In the genomic region with DNA sequence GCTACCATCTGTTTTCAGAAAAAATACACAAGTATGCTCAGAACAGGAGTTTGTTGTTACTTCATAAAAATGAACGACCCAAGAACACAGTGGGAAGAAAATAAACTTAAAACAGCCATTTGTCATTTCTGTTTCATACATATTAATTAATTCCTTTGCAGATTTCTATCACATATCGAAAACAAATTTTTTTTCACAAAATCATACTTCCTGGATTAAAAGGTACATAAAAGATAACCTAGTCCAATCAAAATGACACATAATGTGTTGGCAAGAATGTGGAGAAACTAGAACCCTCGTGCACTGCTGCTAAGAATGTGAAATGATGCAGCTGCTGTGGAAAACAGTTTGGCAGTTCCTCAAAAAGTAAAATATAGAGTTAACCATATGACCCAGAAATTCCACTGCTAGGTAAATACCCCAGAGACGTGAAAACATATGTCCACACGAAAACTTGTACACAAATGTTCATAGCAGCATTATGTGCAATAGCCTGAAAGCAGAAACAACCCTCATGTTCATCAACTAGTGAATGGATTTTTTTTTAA, we compare ENCODE assay signal across 18 cellular contexts. TPM values are rescaled to one million over a fixed set of nuclear protein-coding genes. Genes with fewer than 3 reads are reported as not detected.
DNase-seq lines count a peak whose midpoint lies in the region; ATAC-seq and TF ChIP-seq lines count a peak whose summit lies in the region.
"Had no signal": no experiment of that assay in that cellular context is flagged by ENCODE, and none has a peak within 500 bp of the region (broad histone marks: within the 10 kb centered on the region; RNA-seq: fewer than 3 reads in every experiment).

No MANE protein-coding gene starts in this region.

- H3K4me2 ChIP-seq in PC-3 (ENCODE audit: low read length) (peak overlapping the region; percentile 41), neural progenitor cell (peak overlapping the region; percentile 56)

- intact Hi-C loops in PC-3 (cut with micrococcal nuclease): no loop called here

- peaks cover 44% of the 10 kb centered on the region for H3K4me1 ChIP-seq in PC-3 (ENCODE audit: insufficient read depth, low read length)
- H3K4me1 ChIP-seq in endodermal cell (ENCODE audit: control insufficient read depth, insufficient read depth, low read length): peaks cover 15% of the 10 kb centered on the region
- H3K4me1 ChIP-seq in neural progenitor cell: peaks cover 27% of the 10 kb centered on the region

- no peak for ATAC-seq in PC-3
- ATAC-seq: HepG2 had no signal

- H3K36me3 Mint-ChIP-seq in endodermal cell (ENCODE audit: low read depth) (peaks cover 2% of the 10 kb centered on the region), neural progenitor cell (peaks cover 1% of the 10 kb centered on the region)
- H3K36me3 Mint-ChIP-seq in T-helper 2 cell treated with Interferon-gamma antibody and Interleukin-4, amounts not matched to agents 5 μg/mL and 100 μg/mL, for 36 hours (ENCODE audit: low read depth): no peaks in the 10 kb centered on the region

- TF ChIP-seq CTCF in PC-3 (conservative IDR thresholded peaks at IDR 0.05; ENCODE audit: low read depth, low read length): no peak
- TF ChIP-seq CTCF in endodermal cell (conservative IDR thresholded peaks at IDR 0.05): no peak
- no peak for TF ChIP-seq CTCF in neural progenitor cell (IDR thresholded peaks at IDR 0.05)

- CTCF ChIA-PET in PC-3 (lab: Charles Lee): no interaction called here

- H3K9ac ChIP-seq in PC-3 (ENCODE audit: low read length) (no peak overlapping the region), endodermal cell (ENCODE audit: extremely low read depth, low read length, poor library complexity, severe bottlenecking) (peak overlapping the region; percentile 9), neural progenitor cell (no peak overlapping the region)
- H3K9ac ChIP-seq: parathyroid adenoma had no signal

- BruUV-seq in PC-3 (replicated peaks; lab: Mats Ljungman, UMichigan): no TSS peak

- H3K4me3 ChIP-seq in PC-3 (ENCODE audit: low read length) (peak overlapping the region; percentile 2; the same call in 1 of the 2 replicates), endodermal cell (ENCODE audit: low read length) (peak overlapping the region; percentile 59), neural progenitor cell (peak overlapping the region; percentile 5)

- H3K36me3 ChIP-seq in PC-3 (ENCODE audit: low read depth, low read length): no peaks in the 10 kb centered on the region
- H3K36me3 ChIP-seq in endodermal cell (ENCODE audit: control insufficient read depth, insufficient read depth, low read length): peaks cover 11% of the 10 kb centered on the region
- H3K36me3 ChIP-seq in neural progenitor cell: no peaks in the 10 kb centered on the region

- POLR2A ChIA-PET in PC-3 (lab: Charles Lee; ENCODE audit: unreplicated experiment): no interaction called here

- peak overlapping the region; percentile 43 for H3K27ac ChIP-seq in PC-3 (ENCODE audit: low read length)
- H3K27ac ChIP-seq in endodermal cell (ENCODE audit: low read depth, low read length): peak overlapping the region; percentile 12
- H3K27ac ChIP-seq in neural progenitor cell: no peak overlapping the region
- H3K27ac ChIP-seq: parathyroid adenoma had no signal

- H3K9me3 Mint-ChIP-seq in endodermal cell (no peaks in the 10 kb centered on the region), neural progenitor cell (no peaks in the 10 kb centered on the region)
- H3K9me3 Mint-ChIP-seq in T-helper 2 cell treated with Interferon-gamma antibody and Interleukin-4, amounts not matched to agents 5 μg/mL and 100 μg/mL, for 36 hours: no peaks in the 10 kb centered on the region
- H3K9me3 Mint-ChIP-seq: CD4-positive, alpha-beta T cell; stimulated activated naive CD8-positive, alpha-beta T cell treated with anti-CD3 and anti-CD28 coated beads, Interleukin-15, Interleukin-2, amounts not matched to agents 100 ng/mL and 50 ng/mL, for 24 hours had no signal

- DNase-seq in Daoy (ENCODE audit: low read depth) (peak; percentile 47), PC-3 (peak; percentile 67), endodermal cell (no peak), neural progenitor cell (ENCODE audit: low spot score) (no peak), mesenteric fat pad (ENCODE audit: low spot score) (no peak), pons (ENCODE audit: low spot score) (no peak)
- no peak for DNase-seq in T-helper 2 cell treated with Interferon-gamma antibody and Interleukin-4, amounts not matched to agents 5 μg/mL and 100 μg/mL, for 36 hours (ENCODE audit: low spot score)
- no peak for DNase-seq in stimulated activated CD4-positive, alpha-beta T cell treated with anti-CD3 and anti-CD28 coated beads, Interleukin-4, amount 100 ng/mL, for 24 hours
- DNase-seq: activated CD4-positive, alpha-beta T cell treated with anti-CD3 and anti-CD28 coated beads, Interleukin-2, amount 50 U/mL, for 48 hours; activated naive CD4-positive, alpha-beta T cell; CD4-positive, alpha-beta T cell; cortex of kidney; NCI-H187 treated with DMSO at 0.1 percent for 48 hours; stimulated activated CD4-positive, alpha-beta T cell treated with anti-CD3 and anti-CD28 coated beads, Interleukin-4, amount 100 ng/mL, for 4 hours had no signal

- H3K27ac Mint-ChIP-seq in endodermal cell (no peak overlapping the region), neural progenitor cell (peak overlapping the region; percentile 66)
- no peak overlapping the region for H3K27ac Mint-ChIP-seq in T-helper 2 cell treated with Interferon-gamma antibody and Interleukin-4, amounts not matched to agents 5 μg/mL and 100 μg/mL, for 36 hours
- H3K27ac Mint-ChIP-seq: CD4-positive, alpha-beta T cell; stimulated activated naive CD8-positive, alpha-beta T cell treated with anti-CD3 and anti-CD28 coated beads, Interleukin-15, Interleukin-2, amounts not matched to agents 100 ng/mL and 50 ng/mL, for 24 hours had no signal

- H3K27me3 Mint-ChIP-seq in endodermal cell (ENCODE audit: insufficient read depth) (no peaks in the 10 kb centered on the region), neural progenitor cell (ENCODE audit: insufficient read depth, low read depth) (peaks cover 3% of the 10 kb centered on the region)
- H3K27me3 Mint-ChIP-seq in T-helper 2 cell treated with Interferon-gamma antibody and Interleukin-4, amounts not matched to agents 5 μg/mL and 100 μg/mL, for 36 hours (ENCODE audit: low read depth): no peaks in the 10 kb centered on the region

- WGBS in endodermal cell (ENCODE audit: insufficient coverage in 1 of 2, insufficient read length in 1 of 2), 2 experiments: 93 to 94% methylated on average over 3 to 5 of the region's 5 CpGs

- H4K20me1 ChIP-seq in PC-3 (ENCODE audit: low read length): peaks cover 35% of the 10 kb centered on the region
- H4K20me1 ChIP-seq in neural progenitor cell (ENCODE audit: low read depth): peaks cover 72% of the 10 kb centered on the region

- H3K27me3 ChIP-seq in PC-3 (ENCODE audit: low read length): no peaks in the 10 kb centered on the region
- no peaks in the 10 kb centered on the region for H3K27me3 ChIP-seq in endodermal cell (ENCODE audit: control insufficient read depth, insufficient read depth, low read length, poor library complexity, severe bottlenecking)
- no peaks in the 10 kb centered on the region for H3K27me3 ChIP-seq in neural progenitor cell

- H3F3A ChIP-seq in PC-3 (ENCODE audit: low read length, unreplicated experiment) (peaks cover 8% of the 10 kb centered on the region), neural progenitor cell (ENCODE audit: low read depth) (peaks cover 15% of the 10 kb centered on the region)

- no peak overlapping the region for H3K4me3 Mint-ChIP-seq in endodermal cell
- H3K4me3 Mint-ChIP-seq in neural progenitor cell: no peak overlapping the region
- H3K4me3 Mint-ChIP-seq in T-helper 2 cell treated with Interferon-gamma antibody and Interleukin-4, amounts not matched to agents 5 μg/mL and 100 μg/mL, for 36 hours: no peak overlapping the region
- H3K4me3 Mint-ChIP-seq: CD4-positive, alpha-beta T cell; stimulated activated naive CD8-positive, alpha-beta T cell treated with anti-CD3 and anti-CD28 coated beads, Interleukin-15, Interleukin-2, amounts not matched to agents 100 ng/mL and 50 ng/mL, for 24 hours had no signal

- H3K9me2 ChIP-seq in PC-3 (replicated peaks; ENCODE audit: low read length): no peaks in the 10 kb centered on the region

- H3K4me1 Mint-ChIP-seq in endodermal cell (peaks cover 58% of the 10 kb centered on the region), neural progenitor cell (peaks cover 44% of the 10 kb centered on the region)
- H3K4me1 Mint-ChIP-seq in T-helper 2 cell treated with Interferon-gamma antibody and Interleukin-4, amounts not matched to agents 5 μg/mL and 100 μg/mL, for 36 hours (ENCODE audit: low read depth): no peaks in the 10 kb centered on the region

- no peaks in the 10 kb centered on the region for H3K9me3 ChIP-seq in PC-3 (ENCODE audit: low read length)
- no peaks in the 10 kb centered on the region for H3K9me3 ChIP-seq in endodermal cell (ENCODE audit: control insufficient read depth, low read length)
- H3K9me3 ChIP-seq in neural progenitor cell (ENCODE audit: low read depth): no peaks in the 10 kb centered on the region

- H3K79me2 ChIP-seq in PC-3 (ENCODE audit: low read length) (peaks cover 91% of the 10 kb centered on the region), neural progenitor cell (ENCODE audit: low read depth) (peaks cover 91% of the 10 kb centered on the region)
- H3K79me2 ChIP-seq: parathyroid adenoma had no signal

- H2AFZ ChIP-seq in PC-3 (ENCODE audit: low read length): no peak overlapping the region
- H2AFZ ChIP-seq in neural progenitor cell (replicated peaks): no peak overlapping the region
- H2AFZ ChIP-seq: parathyroid adenoma had no signal

RNA-seq across cellular contexts. Expression of gene MYO10, which starts 46.0 kb away (rescaled TPM):
- total RNA-seq in Daoy (2014; rRNA removed; shearing (Covaris generic)): 42.9 and 64.0 TPM in 2 replicates
- 52.3 and 72.3 TPM in 2 replicates for total RNA-seq in PC-3 (2014; rRNA removed)
- total RNA-seq in endodermal cell: 10 to 100 TPM; 40.0 to 89.2 TPM
- polyA plus RNA-seq in endodermal cell (2013, experiment 1 of 2): 50.6 TPM
- polyA plus RNA-seq in endodermal cell (2013, experiment 2 of 2): 51.3 TPM
- total RNA-seq in neural progenitor cell (ENCODE audit: low replicate concordance): 39.1 and 59.9 TPM in 2 replicates
- total RNA-seq in mesenteric fat pad: 21.2 TPM
- total RNA-seq: CD4-positive, alpha-beta T cell; T-helper 1 cell treated with Interleukin-12 subunit alpha and Interleukin-12 subunit beta and Interleukin-4 antibody, amounts not matched to agents 30 ng/mL and 1 ng/mL, for 36 hours had no signal

Comparison
In these comparisons a context has a peak if more than half of its experiments do, and no peak if none do; other contexts are left out.
1. DNase-seq: peak in Daoy (single experiment) and PC-3 (single experiment); none in endodermal cell (single experiment), neural progenitor cell (single experiment), T-helper 2 cell treated with Interferon-gamma antibody and Interleukin-4, amounts not matched to agents 5 μg/mL and 100 μg/mL, for 36 hours (single experiment), mesenteric fat pad (single experiment), stimulated activated CD4-positive, alpha-beta T cell treated with anti-CD3 and anti-CD28 coated beads, Interleukin-4, amount 100 ng/mL, for 24 hours (single experiment) and pons (single experiment).
2. H3K4me3 ChIP-seq: peak in every context shown above with its lines; median percentile 59 in endodermal cell; 5 in neural progenitor cell; 2 in PC-3.